In genomic region chr7:46838463-46838862, GRCh38 we compare ENCODE assay signal across 26 cellular contexts.
"Had no signal": no experiment of that assay in that cellular context is flagged by ENCODE, and none has a peak within 500 bp of the region (broad histone marks: within the 10 kb centered on the region; RNA-seq: fewer than 3 reads in every experiment).

No MANE protein-coding gene starts in this region.

- H3K27ac ChIP-seq: adrenal gland, breast epithelium, Peyer's patch, RWPE1, SJCRH30 had no signal

- H3K4me1 ChIP-seq: adrenal gland, breast epithelium, Peyer's patch, SJCRH30 had no signal

- H3K9me3 ChIP-seq: adrenal gland, breast epithelium, Peyer's patch had no signal

- DNase-seq: activated CD4-positive, alpha-beta T cell treated with anti-CD3 and anti-CD28 coated beads for 48 hours; activated CD4-positive, alpha-beta T cell treated with anti-CD3 and anti-CD28 coated beads, Interleukin-2, amount 50 U/mL, for 4 hours; activated CD4-positive, CD25-positive, alpha-beta regulatory T cell treated with anti-CD3 and anti-CD28 coated beads, Interleukin-2, amount 50 U/mL, for 72 hours; activated CD8-positive, alpha-beta memory T cell treated with anti-CD3 and anti-CD28 coated beads, Interleukin-2, amount 50 U/mL, for 48 hours; activated CD8-positive, alpha-beta T cell treated with anti-CD3 and anti-CD28 coated beads, Interleukin-2, amount 10 ng/mL, durations not matched to agents 7 days and 5 days; activated naive CD4-positive, alpha-beta T cell treated with anti-CD3 and anti-CD28 coated beads, Interleukin-2, amount 50 U/mL, for 16 hours; activated naive CD8-positive, alpha-beta T cell treated with anti-CD3 and anti-CD28 coated beads, Interleukin-2, amount 10 ng/mL, durations not matched to agents 7 days and 5 days; activated T-cell treated with anti-CD3 and anti-CD28 coated beads, Interleukin-2, amount 50 U/mL, for 1 hour; adrenal gland; anterior cingulate cortex; caudate nucleus; Kasumi-1; KBM-7; NCI-H1105; NCI-H1436; NCI-H1694 treated with DMSO at 0.1 percent for 48 hours; NCI-H2029 treated with DMSO at 0.1 percent for 48 hours; NCI-H446; NCI-H524; Peyer's patch; Right ventricle myocardium superior; SJCRH30; SW 1271 had no signal

- H3K4me3 Mint-ChIP-seq: activated CD8-positive, alpha-beta T cell treated with anti-CD3 and anti-CD28 coated beads, Interleukin-2, amount 10 ng/mL, durations not matched to agents 7 days and 5 days; activated naive CD8-positive, alpha-beta T cell treated with anti-CD3 and anti-CD28 coated beads, Interleukin-2, amount 10 ng/mL, durations not matched to agents 7 days and 5 days; WTC11 had no signal

- H3K27ac Mint-ChIP-seq: activated CD8-positive, alpha-beta T cell treated with anti-CD3 and anti-CD28 coated beads, Interleukin-2, amount 10 ng/mL, durations not matched to agents 7 days and 5 days; activated naive CD8-positive, alpha-beta T cell treated with anti-CD3 and anti-CD28 coated beads, Interleukin-2, amount 10 ng/mL, durations not matched to agents 7 days and 5 days; WTC11 had no signal

- H3K27me3 Mint-ChIP-seq: activated naive CD8-positive, alpha-beta T cell treated with anti-CD3 and anti-CD28 coated beads, Interleukin-2, amount 10 ng/mL, durations not matched to agents 7 days and 5 days had no signal

- H3K36me3 Mint-ChIP-seq: activated naive CD8-positive, alpha-beta T cell treated with anti-CD3 and anti-CD28 coated beads, Interleukin-2, amount 10 ng/mL, durations not matched to agents 7 days and 5 days; WTC11 had no signal

- H3K4me1 Mint-ChIP-seq: activated naive CD8-positive, alpha-beta T cell treated with anti-CD3 and anti-CD28 coated beads, Interleukin-2, amount 10 ng/mL, durations not matched to agents 7 days and 5 days; WTC11 had no signal

- H3K9me3 Mint-ChIP-seq: WTC11 had no signal

- H3K27me3 ChIP-seq: adrenal gland, breast epithelium, Peyer's patch, SJCRH30 had no signal

- H3K4me3 ChIP-seq: adrenal gland, breast epithelium, Peyer's patch, SJCRH30 had no signal

- H3K36me3 ChIP-seq: adrenal gland, breast epithelium, Peyer's patch, SJCRH30 had no signal
